ENCODE assay signal across 8 cellular contexts in the genomic region with DNA sequence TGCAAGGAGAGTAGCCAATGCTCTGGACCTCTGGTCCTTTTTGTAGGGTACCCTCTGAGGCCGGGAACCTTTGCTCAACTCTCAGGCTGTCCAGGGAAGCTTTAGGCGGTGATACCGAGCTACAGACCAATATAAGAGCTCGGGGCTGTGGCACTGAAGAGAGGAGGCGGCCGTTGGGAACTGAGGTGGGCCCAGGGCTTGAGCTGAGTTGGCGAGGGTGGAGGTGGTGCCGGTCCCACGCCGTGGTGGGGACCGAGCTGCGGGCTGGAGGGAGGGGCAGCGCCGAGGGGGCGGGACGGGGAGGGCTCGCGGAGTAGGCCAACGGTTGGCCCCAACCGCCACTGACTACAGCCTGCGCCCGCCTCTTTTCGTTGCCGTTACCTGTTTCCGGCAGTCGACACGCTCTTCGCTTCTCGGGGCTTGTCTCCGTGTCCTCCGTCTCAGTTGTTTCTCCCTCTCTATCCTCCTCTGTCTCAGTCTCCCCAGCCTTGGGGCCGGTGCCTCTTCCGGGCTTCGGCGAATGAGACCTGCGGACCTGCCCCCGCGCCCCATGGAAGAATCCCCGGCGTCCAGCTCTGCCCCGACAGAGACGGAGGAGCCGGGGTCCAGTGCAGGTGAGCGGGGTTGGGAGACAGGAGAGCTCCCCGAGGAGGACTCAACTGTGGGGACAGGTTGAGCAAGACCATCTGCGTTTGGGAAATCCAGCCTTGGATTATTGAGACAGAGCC. TPM values are rescaled to one million over a fixed set of nuclear protein-coding genes. Genes with fewer than 3 reads are reported as not detected.
DNase-seq lines count a peak whose midpoint lies in the region; ATAC-seq and TF ChIP-seq lines count a peak whose summit lies in the region.

A gene with protein sequence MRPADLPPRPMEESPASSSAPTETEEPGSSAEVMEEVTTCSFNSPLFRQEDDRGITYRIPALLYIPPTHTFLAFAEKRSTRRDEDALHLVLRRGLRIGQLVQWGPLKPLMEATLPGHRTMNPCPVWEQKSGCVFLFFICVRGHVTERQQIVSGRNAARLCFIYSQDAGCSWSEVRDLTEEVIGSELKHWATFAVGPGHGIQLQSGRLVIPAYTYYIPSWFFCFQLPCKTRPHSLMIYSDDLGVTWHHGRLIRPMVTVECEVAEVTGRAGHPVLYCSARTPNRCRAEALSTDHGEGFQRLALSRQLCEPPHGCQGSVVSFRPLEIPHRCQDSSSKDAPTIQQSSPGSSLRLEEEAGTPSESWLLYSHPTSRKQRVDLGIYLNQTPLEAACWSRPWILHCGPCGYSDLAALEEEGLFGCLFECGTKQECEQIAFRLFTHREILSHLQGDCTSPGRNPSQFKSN (plus strand): TSS at position 393 of the 728 bp plus-strand sequence. CDS start 128 bp downstream, at position 521.

- H3K27me3 Mint-ChIP-seq in naive thymus-derived CD4-positive, alpha-beta T cell, result no peaks in the 10 kb centered on the region
- H3K27me3 Mint-ChIP-seq in stimulated activated naive B cell treated with anti-CD40 and anti-IgM and Interleukin-4, amounts not matched to agents 10 μg/mL and 1 μg/mL and 100 μg/mL, for 72 hours, result no peaks in the 10 kb centered on the region

- peak within 1 kb of the TSS; percentile 75 to 94 (median 89) for H3K27ac Mint-ChIP-seq in naive thymus-derived CD4-positive, alpha-beta T cell
- H3K27ac Mint-ChIP-seq in stimulated activated naive B cell treated with anti-CD40 and anti-IgM and Interleukin-4, amounts not matched to agents 10 μg/mL and 1 μg/mL and 100 μg/mL, for 72 hours, result peak within 1 kb of the TSS; percentile 97

- no peaks in the 10 kb centered on the region for H3K36me3 ChIP-seq in Panc1 (ENCODE audit: control insufficient read depth, insufficient read depth, low read length)
- peaks cover 0 to 3% (median 0%) of the 10 kb centered on the region in 3 experiments for H3K36me3 ChIP-seq in naive thymus-derived CD4-positive, alpha-beta T cell (ENCODE audit: control insufficient read depth in 2 of 3, insufficient read depth in 3 of 3, low read length in 3 of 3)

- H3K4me1 ChIP-seq in Panc1 (ENCODE audit: control insufficient read depth, insufficient read depth, low read length), result peaks cover 22% of the 10 kb centered on the region
- peaks cover 8 to 16% of the 10 kb centered on the region in 2 donors for H3K4me1 ChIP-seq in naive thymus-derived CD4-positive, alpha-beta T cell (ENCODE audit: control insufficient read depth in 2 of 2, insufficient read depth in 2 of 2, low read length in 2 of 2)

- CTCF ChIA-PET in Panc1 (lab: Charles Lee), result interaction anchor here (1.4 kb wide), 1 partner anchor 61 kb away, joined by 18 read pairs; no protein-coding TSS in a partner anchor
- CTCF ChIA-PET in naive thymus-derived CD4-positive, alpha-beta T cell (lab: Charles Lee), result no interaction called here

- POLR2A ChIA-PET in Panc1 (lab: Charles Lee), result interaction anchor here (0.6 to 0.7 kb wide), 4 partner anchors 22 to 60 kb away, joined by 3 to 5 read pairs (median 4); no protein-coding TSS in a partner anchor
- POLR2A ChIA-PET in naive thymus-derived CD4-positive, alpha-beta T cell (lab: Charles Lee), result interaction anchor here (0.9 to 1.8 kb wide), 8 partner anchors 12 to 495 kb away, joined by 3 to 9 read pairs (median 5); partner anchors contain the start of genes LIPT2, SPCS2 and XRRA1

- BruUV-seq in Panc1 (replicated peaks; lab: Mats Ljungman, UMichigan), result no TSS peak

- in situ Hi-C loops in Panc1 (cut with HindIII; ENCODE audit: low pct_unique_long_range_greater_than_20kb, low sequenced_read_pairs), result no loop called here

- H3K9me3 ChIP-seq in Panc1 (ENCODE audit: control insufficient read depth, insufficient read depth, low read depth, low read length), result no peaks in the 10 kb centered on the region
- no peaks in the 10 kb centered on the region for H3K9me3 ChIP-seq in naive thymus-derived CD4-positive, alpha-beta T cell (ENCODE audit: control insufficient read depth in 2 of 3, low read length in 3 of 3)

- no peaks in the 10 kb centered on the region for H3K27me3 ChIP-seq in Panc1 (ENCODE audit: control insufficient read depth, insufficient read depth, low read length)
- H3K27me3 ChIP-seq in naive thymus-derived CD4-positive, alpha-beta T cell (ENCODE audit: control insufficient read depth in 2 of 2, insufficient read depth in 2 of 2, low read length in 2 of 2), result no peaks in the 10 kb centered on the region

- peak; percentile 84 for ATAC-seq in GM21723 (IDR thresholded peaks at IDR 0.05; ENCODE audit: unreplicated experiment)
- peak; percentile 98 for ATAC-seq in Panc1
- ATAC-seq in naive thymus-derived CD4-positive, alpha-beta T cell, result peak; percentile 97
- peak; percentile 93 to 95 for ATAC-seq in stimulated activated naive B cell treated with anti-CD40 and anti-IgM and Interleukin-4, amounts not matched to agents 10 μg/mL and 1 μg/mL and 100 μg/mL, for 72 hours (replicated peaks)

- peak within 1 kb of the TSS; percentile 97 for H3K27ac ChIP-seq in Panc1 (ENCODE audit: low read length)
- H3K27ac ChIP-seq in naive thymus-derived CD4-positive, alpha-beta T cell (ENCODE audit: low read depth, low read length), result peak within 1 kb of the TSS; percentile 81

- TF ChIP-seq CTCF in Panc1 (IDR thresholded peaks at IDR 0.05), result no peak

- H3K4me3 Mint-ChIP-seq in naive thymus-derived CD4-positive, alpha-beta T cell, result peak within 1 kb of the TSS; percentile 88 to 97 (median 93)
- peak within 1 kb of the TSS; percentile 98 to 99 for H3K4me3 Mint-ChIP-seq in stimulated activated naive B cell treated with anti-CD40 and anti-IgM and Interleukin-4, amounts not matched to agents 10 μg/mL and 1 μg/mL and 100 μg/mL, for 72 hours

- DNase-seq in DMS79 (lab: John Stamatoyannopoulos, UW), result peak; percentile 88
- peak; percentile 79 for DNase-seq in KG1 (lab: John Stamatoyannopoulos, UW)
- peak; percentile 41 for DNase-seq in Panc1 (ENCODE audit: low read depth, low spot score)
- peak; percentile 83 to 89 for DNase-seq in activated T-cell treated with anti-CD3 and anti-CD28 coated beads, Interleukin-2, amount 50 U/mL, for 48 hours
- DNase-seq in fibroblast of gingiva (ENCODE audit: low read depth), result peak; percentile 64
- peak; percentile 64 to 82 (median 78) for DNase-seq in naive thymus-derived CD4-positive, alpha-beta T cell
- DNase-seq in stimulated activated naive B cell treated with anti-CD40 and anti-IgM and Interleukin-4, amounts not matched to agents 10 μg/mL and 1 μg/mL and 100 μg/mL, for 72 hours, result peak; percentile 75

- intact Hi-C loops in Panc1 (cut with micrococcal nuclease; ENCODE audit: unreplicated experiment), result no loop called here
- intact Hi-C loops in naive thymus-derived CD4-positive, alpha-beta T cell (cut with micrococcal nuclease), result loop anchor here (1.0 to 5.0 kb wide), 6 partner anchors 39 to 826 kb away; partner anchors contain the start of genes RNF169 (in 2 of the 2), SPCS2 (in 2 of the 2), XRRA1 (in 2 of the 2) and C2CD3 (in 1 of the 2)

- peaks cover 16 to 37% (median 31%) of the 10 kb centered on the region in 7 donors for H3K4me1 Mint-ChIP-seq in naive thymus-derived CD4-positive, alpha-beta T cell
- H3K4me1 Mint-ChIP-seq in stimulated activated naive B cell treated with anti-CD40 and anti-IgM and Interleukin-4, amounts not matched to agents 10 μg/mL and 1 μg/mL and 100 μg/mL, for 72 hours, result peaks cover 16 to 39% of the 10 kb centered on the region in 2 donors

- H3K9me3 Mint-ChIP-seq in naive thymus-derived CD4-positive, alpha-beta T cell, result peaks cover 0 to 2% (median 0%) of the 10 kb centered on the region in 11 donors
- H3K9me3 Mint-ChIP-seq in stimulated activated naive B cell treated with anti-CD40 and anti-IgM and Interleukin-4, amounts not matched to agents 10 μg/mL and 1 μg/mL and 100 μg/mL, for 72 hours, result no peaks in the 10 kb centered on the region

- H3K4me3 ChIP-seq in Panc1 (ENCODE audit: low read depth in 2 of 2, low read length in 2 of 2), result peak within 1 kb of the TSS; percentile 98 to 99
- H3K4me3 ChIP-seq in naive thymus-derived CD4-positive, alpha-beta T cell (ENCODE audit: low read length), result peak within 1 kb of the TSS; percentile 96

- peaks cover 0 to 6% (median 0%) of the 10 kb centered on the region in 5 donors for H3K36me3 Mint-ChIP-seq in naive thymus-derived CD4-positive, alpha-beta T cell
- H3K36me3 Mint-ChIP-seq in stimulated activated naive B cell treated with anti-CD40 and anti-IgM and Interleukin-4, amounts not matched to agents 10 μg/mL and 1 μg/mL and 100 μg/mL, for 72 hours, result peaks cover 6% of the 10 kb centered on the region in 2 donors

RNA-seq across cellular contexts. Expression of the gene that starts here (rescaled TPM):
- 29.0 TPM for total RNA-seq in Panc1 (2021; ENCODE audit: unreplicated experiment)
- 12.2 TPM for polyA plus RNA-seq in Panc1 (2012; ENCODE audit: insufficient read length)
- total RNA-seq in naive thymus-derived CD4-positive, alpha-beta T cell, result 10 to 100 TPM; 12.6 to 18.9 (median 16.1) TPM
- polyA plus RNA-seq in naive thymus-derived CD4-positive, alpha-beta T cell, result 1 to 10 TPM; 2.6 to 3.2 TPM

Comparison
In these comparisons a context has a peak if more than half of its experiments do, and no peak if none do; other contexts are left out.
1. Peak in every context shown above with its lines: DNase-seq, ATAC-seq, H3K4me3 ChIP-seq and H3K27ac ChIP-seq.